Comparison of ENCODE assay signal across 10 cellular contexts in genomic region chr5:179755022-179755421, GRCh38. TPM values are rescaled to one million over a fixed set of nuclear protein-coding genes. Genes with fewer than 3 reads are reported as not detected.
DNase-seq lines count a peak whose midpoint lies in the region; ATAC-seq and TF ChIP-seq lines count a peak whose summit lies in the region.
"Had no signal": no experiment of that assay in that cellular context is flagged by ENCODE, and none has a peak within 500 bp of the region (broad histone marks: within the 10 kb centered on the region; RNA-seq: fewer than 3 reads in every experiment).

No MANE protein-coding gene starts in this region.

- H3K27me3 Mint-ChIP-seq in activated naive CD4-positive, alpha-beta T cell treated with anti-CD3 and anti-CD28 coated beads for 36 hours (ENCODE audit: low read depth): no peaks in the 10 kb centered on the region
- H3K27me3 Mint-ChIP-seq in activated naive CD8-positive, alpha-beta T cell treated with anti-CD3 and anti-CD28 coated beads, Interleukin-2, amount 10 ng/mL, durations not matched to agents 7 days and 5 days: no peaks in the 10 kb centered on the region

- peak; percentile 71 for ATAC-seq in activated naive CD8-positive, alpha-beta T cell treated with anti-CD3 and anti-CD28 coated beads, Interleukin-2, amount 10 ng/mL, durations not matched to agents 7 days and 5 days (ENCODE audit: low read depth)
- ATAC-seq in stimulated activated effector memory CD8-positive, alpha-beta T cell treated with anti-CD3 and anti-CD28 coated beads, Interleukin-12 subunit alpha, Interleukin-12 subunit beta, amount 100 ng/mL, for 72 hours: no peak
- no peak for ATAC-seq in GM18907 (IDR thresholded peaks at IDR 0.05; ENCODE audit: unreplicated experiment)

- H3K36me3 ChIP-seq in vagina: peaks cover 0 to 5% of the 10 kb centered on the region in 2 donors

- H3K4me1 ChIP-seq in vagina: peaks cover 31% of the 10 kb centered on the region

- H3K36me3 Mint-ChIP-seq in activated naive CD4-positive, alpha-beta T cell treated with anti-CD3 and anti-CD28 coated beads for 36 hours (ENCODE audit: low read depth): peaks cover 12% of the 10 kb centered on the region
- peaks cover 22% of the 10 kb centered on the region for H3K36me3 Mint-ChIP-seq in activated naive CD8-positive, alpha-beta T cell treated with anti-CD3 and anti-CD28 coated beads, Interleukin-2, amount 10 ng/mL, durations not matched to agents 7 days and 5 days
- H3K36me3 Mint-ChIP-seq in stimulated activated effector memory CD8-positive, alpha-beta T cell treated with anti-CD3 and anti-CD28 coated beads, Interleukin-12 subunit alpha, Interleukin-12 subunit beta, amount 100 ng/mL, for 72 hours: peaks cover 12% of the 10 kb centered on the region

- POLR2A ChIA-PET in activated naive CD8-positive, alpha-beta T cell treated with anti-CD3 and anti-CD28 coated beads, Interleukin-2, amount 10 ng/mL, durations not matched to agents 7 days and 5 days (lab: Charles Lee): no interaction called here

- peak overlapping the region; percentile 9 for H3K27ac Mint-ChIP-seq in activated naive CD4-positive, alpha-beta T cell treated with anti-CD3 and anti-CD28 coated beads for 36 hours
- peak overlapping the region; percentile 79 for H3K27ac Mint-ChIP-seq in activated naive CD8-positive, alpha-beta T cell treated with anti-CD3 and anti-CD28 coated beads, Interleukin-2, amount 10 ng/mL, durations not matched to agents 7 days and 5 days
- H3K27ac Mint-ChIP-seq in stimulated activated effector memory CD8-positive, alpha-beta T cell treated with anti-CD3 and anti-CD28 coated beads, Interleukin-12 subunit alpha, Interleukin-12 subunit beta, amount 100 ng/mL, for 72 hours: peak overlapping the region; percentile 49

- intact Hi-C loops in activated naive CD4-positive, alpha-beta T cell treated with anti-CD3 and anti-CD28 coated beads for 36 hours (cut with micrococcal nuclease): no loop called here
- intact Hi-C loops in vagina (cut with DNase I): loop anchor here (10.0 kb wide), 1 partner anchor 100 kb away; the partner anchor contains the start of gene MRNIP

- CTCF ChIA-PET in activated naive CD4-positive, alpha-beta T cell treated with anti-CD3 and anti-CD28 coated beads for 36 hours (lab: Charles Lee): interaction anchor here (0.6 to 2.6 kb wide), 5 partner anchors 8 to 51 kb away, joined by 3 to 9 read pairs (median 3); no protein-coding TSS in a partner anchor

- no peak for TF ChIP-seq CTCF in vagina (IDR thresholded peaks at IDR 0.05)

- H3K9me3 Mint-ChIP-seq in activated naive CD4-positive, alpha-beta T cell treated with anti-CD3 and anti-CD28 coated beads for 36 hours: no peaks in the 10 kb centered on the region
- no peaks in the 10 kb centered on the region for H3K9me3 Mint-ChIP-seq in activated naive CD8-positive, alpha-beta T cell treated with anti-CD3 and anti-CD28 coated beads, Interleukin-2, amount 10 ng/mL, durations not matched to agents 7 days and 5 days
- no peaks in the 10 kb centered on the region for H3K9me3 Mint-ChIP-seq in stimulated activated effector memory CD8-positive, alpha-beta T cell treated with anti-CD3 and anti-CD28 coated beads, Interleukin-12 subunit alpha, Interleukin-12 subunit beta, amount 100 ng/mL, for 72 hours

- no peak for DNase-seq in activated naive CD4-positive, alpha-beta T cell treated with anti-CD3 and anti-CD28 coated beads for 36 hours
- DNase-seq in activated naive CD4-positive, alpha-beta T cell treated with Interleukin-2 at 50 U/mL for 16 hours: no peak
- DNase-seq in activated naive CD8-positive, alpha-beta T cell treated with anti-CD3 and anti-CD28 coated beads, Interleukin-2, amount 10 ng/mL, durations not matched to agents 7 days and 5 days: no peak
- DNase-seq in iPS-NIHi7 (ENCODE audit: extremely low spot score): peak; percentile 38
- no peak for DNase-seq in stimulated activated effector memory CD8-positive, alpha-beta T cell treated with anti-CD3 and anti-CD28 coated beads, Interleukin-12 subunit alpha, Interleukin-12 subunit beta, amount 100 ng/mL, for 72 hours (ENCODE audit: low spot score in 2 of 2)
- DNase-seq in ureter (ENCODE audit: low spot score): no peak
- DNase-seq in vagina (ENCODE audit: extremely low spot score in 2 of 2): no peak
- DNase-seq: NCI-H187; stimulated activated naive CD4-positive, alpha-beta T cell treated with Interleukin-2 at 50 U/mL for 16 hours had no signal

- TF ChIP-seq POLR2A in vagina (IDR thresholded peaks at IDR 0.05): no peak

- H3K27me3 ChIP-seq in vagina: no peaks in the 10 kb centered on the region

- no peak overlapping the region for H3K27ac ChIP-seq in vagina

- H3K4me3 Mint-ChIP-seq in activated naive CD4-positive, alpha-beta T cell treated with anti-CD3 and anti-CD28 coated beads for 36 hours: no peak overlapping the region
- no peak overlapping the region for H3K4me3 Mint-ChIP-seq in activated naive CD8-positive, alpha-beta T cell treated with anti-CD3 and anti-CD28 coated beads, Interleukin-2, amount 10 ng/mL, durations not matched to agents 7 days and 5 days
- no peak overlapping the region for H3K4me3 Mint-ChIP-seq in stimulated activated effector memory CD8-positive, alpha-beta T cell treated with anti-CD3 and anti-CD28 coated beads, Interleukin-12 subunit alpha, Interleukin-12 subunit beta, amount 100 ng/mL, for 72 hours

- H3K4me1 Mint-ChIP-seq in activated naive CD4-positive, alpha-beta T cell treated with anti-CD3 and anti-CD28 coated beads for 36 hours (ENCODE audit: low read depth): peaks cover 50% of the 10 kb centered on the region
- H3K4me1 Mint-ChIP-seq in activated naive CD8-positive, alpha-beta T cell treated with anti-CD3 and anti-CD28 coated beads, Interleukin-2, amount 10 ng/mL, durations not matched to agents 7 days and 5 days: peaks cover 32% of the 10 kb centered on the region
- H3K4me1 Mint-ChIP-seq in stimulated activated effector memory CD8-positive, alpha-beta T cell treated with anti-CD3 and anti-CD28 coated beads, Interleukin-12 subunit alpha, Interleukin-12 subunit beta, amount 100 ng/mL, for 72 hours: peaks cover 46% of the 10 kb centered on the region

- H3K9me3 ChIP-seq in vagina: no peaks in the 10 kb centered on the region

- no peak overlapping the region for H3K4me3 ChIP-seq in vagina

RNA-seq across cellular contexts. Expression of gene MAML1, which starts 22.4 kb away (rescaled TPM):
- total RNA-seq in activated naive CD4-positive, alpha-beta T cell treated with anti-CD3 and anti-CD28 coated beads for 36 hours: 10 to 100 TPM; 20.7 TPM
- 10 to 100 TPM; 38.5 TPM for total RNA-seq in activated naive CD8-positive, alpha-beta T cell treated with anti-CD3 and anti-CD28 coated beads, Interleukin-2, amount 10 ng/mL, durations not matched to agents 7 days and 5 days
- 37.7 TPM for total RNA-seq in ureter
- 25.3 TPM for total RNA-seq in vagina

RNA-seq across cellular contexts. Expression of gene LTC4S, which starts 38.8 kb away (rescaled TPM):
- under 1 TPM in 1 of 2 experiments, not detected in 1; 0.79 TPM for total RNA-seq in activated naive CD4-positive, alpha-beta T cell treated with anti-CD3 and anti-CD28 coated beads for 36 hours
- total RNA-seq in activated naive CD8-positive, alpha-beta T cell treated with anti-CD3 and anti-CD28 coated beads, Interleukin-2, amount 10 ng/mL, durations not matched to agents 7 days and 5 days: 1 to 10 TPM; 5.7 to 6.3 TPM
- 13.7 TPM for total RNA-seq in ureter
- 10.6 TPM for total RNA-seq in vagina

RNA-seq across cellular contexts. Expression of gene MGAT4B, which starts 51.6 kb away (rescaled TPM):
- total RNA-seq in activated naive CD4-positive, alpha-beta T cell treated with anti-CD3 and anti-CD28 coated beads for 36 hours: 10 to 100 TPM; 57.7 to 59.9 TPM
- total RNA-seq in activated naive CD8-positive, alpha-beta T cell treated with anti-CD3 and anti-CD28 coated beads, Interleukin-2, amount 10 ng/mL, durations not matched to agents 7 days and 5 days: 100 to 1,000 TPM; 118 TPM
- 93.8 TPM for total RNA-seq in ureter
- 95.5 TPM for total RNA-seq in vagina

RNA-seq across cellular contexts. Expression of gene CANX, which starts 56.3 kb away (rescaled TPM):
- total RNA-seq in activated naive CD4-positive, alpha-beta T cell treated with anti-CD3 and anti-CD28 coated beads for 36 hours: 100 to 1,000 TPM; 398 to 455 TPM
- 100 to 1,000 TPM; 255 to 294 TPM for total RNA-seq in activated naive CD8-positive, alpha-beta T cell treated with anti-CD3 and anti-CD28 coated beads, Interleukin-2, amount 10 ng/mL, durations not matched to agents 7 days and 5 days
- total RNA-seq in ureter (584 TPM), vagina (208 TPM)

Comparison
In these comparisons a context has a peak if more than half of its experiments do, and no peak if none do; other contexts are left out.
1. H3K27ac Mint-ChIP-seq: peak in every context shown above with its lines; median percentile 79 in activated naive CD8-positive, alpha-beta T cell treated with anti-CD3 and anti-CD28 coated beads, Interleukin-2, amount 10 ng/mL, durations not matched to agents 7 days and 5 days; 49 in stimulated activated effector memory CD8-positive, alpha-beta T cell treated with anti-CD3 and anti-CD28 coated beads, Interleukin-12 subunit alpha, Interleukin-12 subunit beta, amount 100 ng/mL, for 72 hours; 9 in activated naive CD4-positive, alpha-beta T cell treated with anti-CD3 and anti-CD28 coated beads for 36 hours.